Comparison of ENCODE assay signal across 2 cellular contexts in genomic region chr1:6180578-6181311, GRCh38.
TF ChIP-seq lines count a peak whose summit lies in the region.

No MANE protein-coding gene starts in this region.

TF ChIP-seq in K562, 482 proteins besides CTCF, POLR2A, EP300 and RAD21:
- TF ChIP-seq POLR2G (IDR thresholded peaks at IDR 0.05; ENCODE audit: low read depth, low read length), result 0 out of 2 replicates have a peak, but pooled peaks have one; percentile 15
- no peak for TF ChIP-seq ZNF121 (CRISPR knock-in tag; conservative IDR thresholded peaks at IDR 0.05)
- no peak for TF ChIP-seq RERE (CRISPR knock-in tag; IDR thresholded peaks at IDR 0.05; ENCODE audit: borderline replicate concordance)
- no peak for TF ChIP-seq MXD1 (CRISPR knock-in tag; IDR thresholded peaks at IDR 0.05; ENCODE audit: borderline replicate concordance, poor library complexity, severe bottlenecking)
- TF ChIP-seq CTCFL (IDR thresholded peaks at IDR 0.05; ENCODE audit: borderline replicate concordance, insufficient read depth, low read depth, low read length, poor library complexity, severe bottlenecking), result no peak
- no peak for TF ChIP-seq MTA2 (IDR thresholded peaks at IDR 0.05; ENCODE audit: low read depth)
- peak; percentile 36; the same call in 1 of the 2 replicates for TF ChIP-seq NFIC (IDR thresholded peaks at IDR 0.05)
- peak; percentile 24; the same call in 1 of the 2 replicates for TF ChIP-seq ZBTB33 (CRISPR knock-in tag; IDR thresholded peaks at IDR 0.05)
TF ChIP-seq in K562: peak in this region for 3.

TF ChIP-seq in HEK293T, 16 proteins besides CTCF, POLR2A, EP300 and RAD21:
- TF ChIP-seq NFRKB (IDR thresholded peaks at IDR 0.05) (no peak), FOXA1 (IDR thresholded peaks at IDR 0.05) (no peak), PKNOX1 (IDR thresholded peaks at IDR 0.05) (no peak), SP1 (IDR thresholded peaks at IDR 0.05) (no peak), FOXM1 (IDR thresholded peaks at IDR 0.05; ENCODE audit: borderline replicate concordance) (no peak), ZNF384 (IDR thresholded peaks at IDR 0.05) (no peak), TARDBP (IDR thresholded peaks at IDR 0.05) (no peak), SUZ12 (IDR thresholded peaks at IDR 0.05) (no peak), ARNT (IDR thresholded peaks at IDR 0.05) (no peak), FOXK2 (IDR thresholded peaks at IDR 0.05) (no peak), HDGF (IDR thresholded peaks at IDR 0.05; ENCODE audit: borderline replicate concordance) (no peak), BHLHE40 (IDR thresholded peaks at IDR 0.05; ENCODE audit: borderline replicate concordance) (no peak), LEF1 (IDR thresholded peaks at IDR 0.05; ENCODE audit: borderline replicate concordance) (no peak)
TF ChIP-seq in HEK293T: peak in this region for 0.
